ENCODE assay signal across 8 cellular contexts in the genomic region with DNA sequence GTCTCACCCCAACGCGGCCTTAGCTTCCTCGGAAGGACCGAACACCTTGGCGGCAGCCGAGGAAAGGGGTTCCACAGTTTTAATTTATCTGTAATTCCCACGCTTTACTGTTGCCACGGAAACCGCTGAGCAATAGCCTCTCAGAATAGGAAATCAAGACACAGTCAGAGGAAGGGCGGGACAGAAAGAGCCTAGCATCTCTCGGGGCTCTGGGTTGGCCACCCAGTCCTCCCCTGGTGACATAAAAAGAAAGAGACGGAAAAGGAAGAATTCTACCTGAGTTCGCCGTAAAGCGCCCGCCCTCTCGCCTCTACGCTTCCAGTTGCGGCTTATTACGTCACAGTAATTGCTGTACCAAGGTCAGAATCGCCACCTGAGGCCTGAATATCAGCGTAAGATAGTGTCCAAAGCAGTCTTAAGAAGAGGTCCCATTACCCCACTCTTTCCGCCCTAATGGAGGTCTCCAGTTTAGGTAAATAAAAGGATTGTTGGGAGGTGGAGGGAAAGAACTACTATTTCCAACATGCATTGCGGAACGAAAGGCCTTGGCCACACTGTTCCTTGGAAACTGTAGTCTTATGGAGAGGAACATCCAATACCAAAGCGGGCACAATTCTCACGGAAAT. TPM values are rescaled to one million over a fixed set of nuclear protein-coding genes. Genes with fewer than 3 reads are reported as not detected.
DNase-seq lines count a peak whose midpoint lies in the region; ATAC-seq and TF ChIP-seq lines count a peak whose summit lies in the region.

No MANE protein-coding gene starts in this region.

- intact Hi-C loops in right lobe of liver (cut with DNase I): no loop called here

- no peaks in the 10 kb centered on the region for H3K27me3 ChIP-seq in right lobe of liver

- DNase-seq in NCI-H774 (lab: John Stamatoyannopoulos, UW) (peak; percentile 99), ecto neural progenitor cell (ENCODE audit: low spot score) (peak; percentile 89), right lobe of liver (peak; percentile 81 to 91 (median 85))
- peak; percentile 84 to 89 for DNase-seq in activated CD4-positive, alpha-beta T cell treated with anti-CD3 and anti-CD28 coated beads, Interleukin-2, amount 50 U/mL, for 48 hours
- DNase-seq in stimulated activated CD4-positive, alpha-beta T cell treated with anti-CD3 and anti-CD28 coated beads, Interleukin-4, amount 100 ng/mL, for 4 hours: peak; percentile 71 to 90

- no peak for TF ChIP-seq CTCF in C4-2B (conservative IDR thresholded peaks at IDR 0.05)
- no peak for TF ChIP-seq CTCF in right lobe of liver (IDR thresholded peaks at IDR 0.05)

- ATAC-seq in GM19452 (IDR thresholded peaks at IDR 0.05; ENCODE audit: unreplicated experiment) (peak; percentile 72), HG03571 (IDR thresholded peaks at IDR 0.05; ENCODE audit: unreplicated experiment) (peak; percentile 69), right lobe of liver (peak; percentile 69 to 80 (median 76))

- no peaks in the 10 kb centered on the region for H3K9me3 ChIP-seq in right lobe of liver

- H3K4me3 ChIP-seq in right lobe of liver: peak overlapping the region; percentile 76 to 85 (median 80)

- WGBS in right lobe of liver (ENCODE audit: insufficient coverage, low coverage, low lambda C conversion rate, missing lambda C conversion rate): under 1% methylated on average over 19 of the region's 27 CpGs

- H3K27ac ChIP-seq in C4-2B (peak overlapping the region; percentile 71), right lobe of liver (peak overlapping the region; percentile 93 to 98 (median 93))

- H3K4me1 ChIP-seq in right lobe of liver: peaks cover 0 to 36% (median 15%) of the 10 kb centered on the region in 4 donors

- H3K36me3 ChIP-seq in right lobe of liver: no peaks in the 10 kb centered on the region

- no peak for TF ChIP-seq POLR2A in right lobe of liver (IDR thresholded peaks at IDR 0.05)

RNA-seq across cellular contexts. Expression of a gene that starts 0.8 kb away (rescaled TPM):
- 10 to 100 TPM; 34.7 to 71.0 (median 49.2) TPM for total RNA-seq in right lobe of liver

RNA-seq across cellular contexts. Expression of a gene that starts 41.4 kb away (rescaled TPM):
- 1 to 10 TPM; 3.1 to 8.4 (median 4.5) TPM for total RNA-seq in right lobe of liver

RNA-seq across cellular contexts. Expression of a gene that starts 45.1 kb away (rescaled TPM):
- 1 to 10 TPM; 3.1 to 6.7 (median 3.9) TPM for total RNA-seq in right lobe of liver

RNA-seq across cellular contexts. Expression of a gene that starts 58.2 kb away (rescaled TPM):
- not detected for total RNA-seq in right lobe of liver

Comparison
In these comparisons a context has a peak if more than half of its experiments do, and no peak if none do; other contexts are left out.
1. Peak in every context shown above with its lines: DNase-seq, ATAC-seq, H3K4me3 ChIP-seq and H3K27ac ChIP-seq.